19 cellular contexts compared by ENCODE assay signal in genomic region chr2:10271946-10272345, GRCh38. TPM values are rescaled to one million over a fixed set of nuclear protein-coding genes. Genes with fewer than 3 reads are reported as not detected.
DNase-seq lines count a peak whose midpoint lies in the region; ATAC-seq, FAIRE-seq and TF ChIP-seq lines count a peak whose summit lies in the region.
"Had no signal": no experiment of that assay in that cellular context is flagged by ENCODE, and none has a peak within 500 bp of the region (broad histone marks: within the 10 kb centered on the region; RNA-seq: fewer than 3 reads in every experiment).

No MANE protein-coding gene starts in this region.

- H3K27ac ChIP-seq in A549, result peak overlapping the region; percentile 22 to 75; a peak in 1 of 6 replicates
- H3K27ac ChIP-seq in osteoblast (ENCODE audit: low read depth, low read length), result no peak overlapping the region

- H3K9me3 ChIP-seq in A549 (no peaks in the 10 kb centered on the region), osteoblast (ENCODE audit: low read depth, low read length) (no peaks in the 10 kb centered on the region)

- no peak overlapping the region for H3K4me2 ChIP-seq in A549
- H3K4me2 ChIP-seq in osteoblast (ENCODE audit: insufficient read depth, low read length), result no peak overlapping the region

- no peak overlapping the region for H3K4me3 ChIP-seq in A549
- no peak overlapping the region for H3K4me3 ChIP-seq in osteoblast (ENCODE audit: insufficient read depth, low read length)

- no peak for TF ChIP-seq RAD21 in A549 (conservative IDR thresholded peaks at IDR 0.05 in 1 of 2, IDR thresholded peaks at IDR 0.05 in 1 of 2)

- peaks cover 22% of the 10 kb centered on the region for H3K4me1 ChIP-seq in A549
- H3K4me1 ChIP-seq in osteoblast (ENCODE audit: insufficient read depth, low read length), result peaks cover 8% of the 10 kb centered on the region

- TF ChIP-seq EP300 in A549 (IDR thresholded peaks at IDR 0.05), result no peak

- DNase-seq in A549 (ENCODE audit: low read depth in 1 of 2, low spot score in 1 of 2), result no peak
- DNase-seq in Caki2 (ENCODE audit: low read depth), result peak; percentile 44
- peak; percentile 20 to 93 for DNase-seq in dermis microvascular lymphatic vessel endothelial cell (ENCODE audit: low read depth in 2 of 2)
- peak; percentile 42 for DNase-seq in osteoblast (ENCODE audit: insufficient read length, low spot score, missing footprints)
- DNase-seq in SKM-1 (lab: John Stamatoyannopoulos, UW; ENCODE audit: unreplicated experiment), result no peak
- DNase-seq in DMS153 (lab: John Stamatoyannopoulos, UW), result no peak
- DNase-seq in NCI-H2171 (lab: John Stamatoyannopoulos, UW), result no peak
- no peak for DNase-seq in NCI-H748 (lab: John Stamatoyannopoulos, UW; ENCODE audit: unreplicated experiment)
- DNase-seq: activated CD4-positive, alpha-beta T cell treated with anti-CD3 and anti-CD28 coated beads for 4 hours; activated naive CD8-positive, alpha-beta T cell treated with anti-CD3 and anti-CD28 coated beads for 36 hours; KBM-7; mesenchymal stem cell; naive B cell; NCI-H1694 treated with DMSO at 0.1 percent for 48 hours; NCI-H82; right cardiac atrium; SHP77; stimulated activated CD8-positive, alpha-beta memory T cell treated with anti-CD3 and anti-CD28 coated beads, Interleukin-4, amount 100 ng/mL, for 48 hours had no signal

- TF ChIP-seq POLR2A in A549 (IDR thresholded peaks at IDR 0.05; ENCODE audit: low read length), result no peak

- no peaks in the 10 kb centered on the region for H4K20me1 ChIP-seq in osteoblast (ENCODE audit: insufficient read depth, low read length)

- POLR2A ChIA-PET in A549 (lab: Yijun Ruan, JAX), result no interaction called here

- no peak overlapping the region for H2AFZ ChIP-seq in osteoblast (ENCODE audit: low read length)

- no peaks in the 10 kb centered on the region for H3K27me3 ChIP-seq in osteoblast (ENCODE audit: insufficient read depth, low read length)

- no peaks in the 10 kb centered on the region for H3K36me3 ChIP-seq in osteoblast (ENCODE audit: insufficient read depth, low read length)

- no peak for FAIRE-seq in A549 (lab: Jason Lieb, UNC)

- 88% methylated on average over 6 of the region's 6 CpGs for WGBS in A549 (ENCODE audit: missing lambda C conversion rate)

- no peak for ATAC-seq in A549
- ATAC-seq: HCT116 had no signal

- in situ Hi-C loops in Caki2 (cut with HindIII; ENCODE audit: low pct_unique_long_range_greater_than_20kb, low sequenced_read_pairs), result no loop called here

- CTCF ChIA-PET in A549 (lab: Yijun Ruan, JAX), result interaction anchor here (0.6 to 4.7 kb wide), 5 partner anchors 29 to 927 kb away, joined by 3 to 86 read pairs (median 4); no protein-coding TSS in a partner anchor

- no peaks in the 10 kb centered on the region for H3K79me2 ChIP-seq in osteoblast (ENCODE audit: insufficient read depth, low read length)

- TF ChIP-seq CTCF in A549 (IDR thresholded peaks at IDR 0.05) (no peak), osteoblast (IDR thresholded peaks at IDR 0.05; ENCODE audit: extremely low read depth, low read depth, low read length) (no peak)

TF ChIP-seq in A549, 52 proteins besides CTCF, POLR2A, EP300 and RAD21:
- TF ChIP-seq CBX8 (IDR thresholded peaks at IDR 0.05) (no peak), ZC3H11A (IDR thresholded peaks at IDR 0.05) (no peak), RFX5 (IDR thresholded peaks at IDR 0.05) (no peak), FOXS1 (CRISPR knock-in tag; IDR thresholded peaks at IDR 0.05) (no peak), POLR2AphosphoS2 (conservative IDR thresholded peaks at IDR 0.05; ENCODE audit: low read length) (no peak), HOXA7 (CRISPR knock-in tag; IDR thresholded peaks at IDR 0.05) (no peak), PBX3 (IDR thresholded peaks at IDR 0.05) (no peak), BCL3 (IDR thresholded peaks at IDR 0.05) (no peak), RNF2 (IDR thresholded peaks at IDR 0.05; ENCODE audit: borderline replicate concordance, low read depth) (no peak)
- TF ChIP-seq, protein P1, sequence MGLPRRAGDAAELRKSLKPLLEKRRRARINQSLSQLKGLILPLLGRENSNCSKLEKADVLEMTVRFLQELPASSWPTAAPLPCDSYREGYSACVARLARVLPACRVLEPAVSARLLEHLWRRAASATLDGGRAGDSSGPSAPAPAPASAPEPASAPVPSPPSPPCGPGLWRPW (IDR thresholded peaks at IDR 0.05), result no peak
TF ChIP-seq in A549: peak in this region for 0.

RNA-seq across cellular contexts. Expression of gene HPCAL1, which starts 30.8 kb away (rescaled TPM):
- polyA plus RNA-seq in A549 (2011; rRNA removed), result 37.8 and 44.4 TPM in 2 replicates
- 146 and 175 TPM in 2 replicates for polyA plus RNA-seq in A549 (2012; cell fraction: cytosol; rRNA removed)
- polyA plus RNA-seq in A549 (2012; cell fraction: nucleus; rRNA removed), result 151 and 164 TPM in 2 replicates
- polyA plus RNA-seq in A549 (2017; fragmentation: RNase III; extraction: RNeasy Plus Mini Kit Qiagen cat#74134 plus additional on column Dnase treatment), result 66.4 to 78.8 TPM (median 66.9 TPM) in 3 replicates
- 26.0 and 43.0 TPM in 2 replicates for polyA minus RNA-seq in A549 (2011; rRNA and poly(A)+ RNA removed)
- total RNA-seq in Caki2 (2014; rRNA removed; shearing (Covaris generic); ENCODE audit: low replicate concordance), result 92.0 and 165 TPM in 2 replicates
- 34.3 and 45.3 TPM in 2 replicates for total RNA-seq in dermis microvascular lymphatic vessel endothelial cell
- total RNA-seq in osteoblast, result 47.1 and 57.2 TPM in 2 replicates

Comparison
In these comparisons a context has a peak if more than half of its experiments do, and no peak if none do; other contexts are left out.
1. DNase-seq: peak in Caki2 (single experiment), dermis microvascular lymphatic vessel endothelial cell (2 of 2) and osteoblast (single experiment); none in A549 (0 of 2), SKM-1 (single experiment), DMS153 (single experiment), NCI-H2171 (single experiment) and NCI-H748 (single experiment).